Comparison of ENCODE assay signal across 9 cellular contexts in the genomic region with DNA sequence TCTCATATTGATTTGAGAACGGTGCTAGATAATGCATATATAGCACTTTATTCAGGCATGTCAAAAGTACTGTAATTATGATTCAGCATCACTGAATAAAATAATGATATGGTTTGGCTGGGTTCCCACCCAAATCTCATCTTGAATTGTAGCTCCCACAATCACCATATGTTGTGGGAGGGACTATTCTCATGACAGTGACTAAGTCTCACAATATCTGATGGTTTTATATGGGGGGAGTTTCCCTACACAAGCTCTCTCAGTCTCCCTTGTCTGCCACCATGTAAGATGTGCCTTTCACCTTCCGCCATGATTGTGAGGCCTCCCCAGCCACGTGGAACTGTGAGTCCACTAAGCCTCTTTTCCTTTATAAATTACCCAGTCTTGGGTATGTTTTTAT. TPM values are rescaled to one million over a fixed set of nuclear protein-coding genes. Genes with fewer than 3 reads are reported as not detected.
"Had no signal": no experiment of that assay in that cellular context is flagged by ENCODE, and none has a peak within 500 bp of the region (broad histone marks: within the 10 kb centered on the region; RNA-seq: fewer than 3 reads in every experiment).

No MANE protein-coding gene starts in this region.

- ATAC-seq: GM23338, K562 had no signal

- H3K27ac ChIP-seq: HL-60 had no signal

- H3K4me3 Mint-ChIP-seq: GM23338, H9 had no signal

- H3K4me3 ChIP-seq: GM23338, K562 had no signal

- FAIRE-seq: H1, H54, K562 had no signal

- DNase-seq: H9, HCEC 1CT, IMR-90 had no signal

- H3K9me3 Mint-ChIP-seq: GM23338, H9 had no signal

- H2AFZ ChIP-seq: GM23338 had no signal

- H3K4me1 Mint-ChIP-seq: GM23338 had no signal

- H3K4me2 ChIP-seq: GM23338 had no signal

- H3K27ac Mint-ChIP-seq: GM23338, H9 had no signal

RNA-seq across cellular contexts. Expression of gene ABCC11, which starts 28.9 kb away (rescaled TPM):
- total RNA-seq: GM23338, H1, HT1080 had no signal
